Comparison of ENCODE assay signal across 1 cellular context in genomic region chr11:66607126-66607834, GRCh38.
TF ChIP-seq lines count a peak whose summit lies in the region.

No MANE protein-coding gene starts in this region.

TF ChIP-seq in HepG2, 621 proteins besides CTCF, POLR2A, EP300 and RAD21 (continued from another document and continues in another):
- TF ChIP-seq ETS1 (CRISPR knock-in tag; IDR thresholded peaks at IDR 0.05) (no peak), HINFP (CRISPR knock-in tag; IDR thresholded peaks at IDR 0.05; ENCODE audit: low read depth) (no peak), SNRNP70 (IDR thresholded peaks at IDR 0.05; ENCODE audit: low read depth, low read length) (no peak), RFXAP (CRISPR knock-in tag; IDR thresholded peaks at IDR 0.05; ENCODE audit: borderline replicate concordance) (no peak), ZNF747 (CRISPR knock-in tag; IDR thresholded peaks at IDR 0.05; ENCODE audit: borderline replicate concordance) (no peak), BRCA1 (CRISPR knock-in tag; IDR thresholded peaks at IDR 0.05) (no peak), SPEN (CRISPR knock-in tag; IDR thresholded peaks at IDR 0.05; ENCODE audit: low read depth) (no peak), ZHX1 (CRISPR knock-in tag; IDR thresholded peaks at IDR 0.05; ENCODE audit: low read depth) (no peak), ZNF343 (CRISPR knock-in tag; IDR thresholded peaks at IDR 0.05) (no peak), ZNF12 (CRISPR knock-in tag; IDR thresholded peaks at IDR 0.05) (no peak), ZFYVE20 (CRISPR knock-in tag; IDR thresholded peaks at IDR 0.05; ENCODE audit: borderline replicate concordance, low read depth) (no peak), SP5 (CRISPR knock-in tag; IDR thresholded peaks at IDR 0.05; ENCODE audit: borderline replicate concordance, low read depth) (peak; percentile 56), ZFP91 (CRISPR knock-in tag; IDR thresholded peaks at IDR 0.05; ENCODE audit: borderline replicate concordance) (0 out of 2 replicates have a peak, but pooled peaks have one; percentile 32), ZNF441 (CRISPR knock-in tag; IDR thresholded peaks at IDR 0.05; ENCODE audit: borderline replicate concordance) (no peak), HOXA7 (CRISPR knock-in tag; IDR thresholded peaks at IDR 0.05) (no peak), ZNF615 (CRISPR knock-in tag; IDR thresholded peaks at IDR 0.05; ENCODE audit: borderline replicate concordance) (no peak), ELF1 (CRISPR knock-in tag; IDR thresholded peaks at IDR 0.05) (no peak), NFKB2 (CRISPR knock-in tag; IDR thresholded peaks at IDR 0.05; ENCODE audit: borderline replicate concordance) (no peak), KLF13 (CRISPR knock-in tag; IDR thresholded peaks at IDR 0.05) (no peak), ZNF180 (CRISPR knock-in tag; IDR thresholded peaks at IDR 0.05; ENCODE audit: borderline replicate concordance, low read depth) (no peak), U2AF2 (IDR thresholded peaks at IDR 0.05; ENCODE audit: low read depth, low read length) (no peak), ZNF770 (CRISPR knock-in tag; IDR thresholded peaks at IDR 0.05) (no peak; the same call in 1 of the 2 replicates), HNF1B (CRISPR knock-in tag; IDR thresholded peaks at IDR 0.05) (peak; percentile 52; the same call in 1 of the 2 replicates), NFIB (CRISPR knock-in tag; IDR thresholded peaks at IDR 0.05; ENCODE audit: borderline replicate concordance) (no peak), PCBP2 (optimal IDR thresholded peaks at IDR 0.05; ENCODE audit: low read depth, low read length, poor library complexity, severe bottlenecking) (no peak), FOXP4 (CRISPR knock-in tag; IDR thresholded peaks at IDR 0.05) (no peak), NFYB (CRISPR knock-in tag; IDR thresholded peaks at IDR 0.05) (no peak), ZXDC (CRISPR knock-in tag; IDR thresholded peaks at IDR 0.05) (no peak), MYPOP (CRISPR knock-in tag; IDR thresholded peaks at IDR 0.05) (peak; percentile 46; the same call in 1 of the 2 replicates), ZNF253 (CRISPR knock-in tag; IDR thresholded peaks at IDR 0.05; ENCODE audit: borderline replicate concordance) (no peak), FOSL1 (CRISPR knock-in tag; IDR thresholded peaks at IDR 0.05; ENCODE audit: borderline replicate concordance) (no peak), ZNF260 (CRISPR knock-in tag; IDR thresholded peaks at IDR 0.05; ENCODE audit: borderline replicate concordance, low read depth) (no peak), ZNF530 (CRISPR knock-in tag; IDR thresholded peaks at IDR 0.05; ENCODE audit: low read depth) (no peak), ZBED4 (CRISPR knock-in tag; IDR thresholded peaks at IDR 0.05; ENCODE audit: borderline replicate concordance) (no peak), ZBTB3 (CRISPR knock-in tag; IDR thresholded peaks at IDR 0.05; ENCODE audit: borderline replicate concordance, low read depth) (no peak), ZBTB42 (CRISPR knock-in tag; IDR thresholded peaks at IDR 0.05) (no peak), GPN1 (CRISPR knock-in tag; IDR thresholded peaks at IDR 0.05; ENCODE audit: borderline replicate concordance) (no peak), RARG (CRISPR knock-in tag; IDR thresholded peaks at IDR 0.05; ENCODE audit: low read depth) (no peak), GATAD2A (CRISPR knock-in tag; IDR thresholded peaks at IDR 0.05) (peak; percentile 74), MEIS2 (CRISPR knock-in tag; IDR thresholded peaks at IDR 0.05) (peak; percentile 19; the same call in 1 of the 2 replicates), ZNF839 (CRISPR knock-in tag; IDR thresholded peaks at IDR 0.05; ENCODE audit: borderline replicate concordance) (no peak)
